Comparison of ENCODE assay signal across 14 cellular contexts in genomic region chr4:85783483-85783882, GRCh38.
A peak's percentile ranks its signal among the peaks of the same experiment; 100 is the strongest.
DNase-seq lines count a peak whose midpoint lies in the region; ATAC-seq and FAIRE-seq lines count a peak whose summit lies in the region.
"Had no signal": no experiment of that assay in that cellular context is flagged by ENCODE, and none has a peak within 500 bp of the region (broad histone marks: within the 10 kb centered on the region; RNA-seq: fewer than 3 reads in every experiment).

No MANE protein-coding gene starts in this region.

- H3K4me3 ChIP-seq in adipocyte (ENCODE audit: low read length): peak overlapping the region; percentile 38
- H3K4me3 ChIP-seq: prostate gland had no signal

- H3K9me3 ChIP-seq in adipocyte (ENCODE audit: control insufficient read depth, low read length): no peaks in the 10 kb centered on the region
- H3K9me3 ChIP-seq: prostate gland had no signal

- no peak for ATAC-seq in HG03442 (IDR thresholded peaks at IDR 0.05; ENCODE audit: unreplicated experiment)
- ATAC-seq in GM21576 (IDR thresholded peaks at IDR 0.05; ENCODE audit: unreplicated experiment): no peak

- DNase-seq in AG20443 (ENCODE audit: low spot score) (peak; percentile 18), HCEC 1CT (peak; percentile 89), adipocyte (ENCODE audit: low read depth) (peak; percentile 74), mesenteric fat pad (ENCODE audit: low spot score) (no peak), GF-D8 (lab: John Stamatoyannopoulos, UW) (no peak)
- DNase-seq: activated T-cell treated with anti-CD3 and anti-CD28 coated beads, Interleukin-2, amount 50 U/mL, for 48 hours; Karpas-422; NCI-H748 treated with DMSO at 0.1 percent for 48 hours; T-helper 9 cell had no signal

- FAIRE-seq in islet of Langerhans (lab: Jason Lieb, UNC): peak; percentile 24
- FAIRE-seq: keratinocyte had no signal

- peak overlapping the region; percentile 76 for H3K9ac ChIP-seq in adipocyte (ENCODE audit: low read length)

- no peaks in the 10 kb centered on the region for H3K27me3 ChIP-seq in adipocyte (replicated peaks; ENCODE audit: control insufficient read depth, insufficient read depth, low read length)

- peaks cover 74% of the 10 kb centered on the region for H3K4me1 ChIP-seq in adipocyte (ENCODE audit: control insufficient read depth, insufficient read depth, low read length)
- H3K4me1 ChIP-seq: prostate gland had no signal

- H3K36me3 ChIP-seq in adipocyte (ENCODE audit: control insufficient read depth, insufficient read depth, low read length, severe bottlenecking): no peaks in the 10 kb centered on the region
- H3K36me3 ChIP-seq: prostate gland had no signal

Comparison
In these comparisons a context has a peak if more than half of its experiments do, and no peak if none do; other contexts are left out.
1. DNase-seq: peak in AG20443 (single experiment), HCEC 1CT (single experiment) and adipocyte (single experiment); none in mesenteric fat pad (single experiment) and GF-D8 (single experiment).